In genomic region chr9:131045300-131046092, GRCh38 we compare ENCODE assay signal across 12 cellular contexts. TPM values are rescaled to one million over a fixed set of nuclear protein-coding genes. Genes with fewer than 3 reads are reported as not detected.
A peak's percentile ranks its signal among the peaks of the same experiment; 100 is the strongest.
DNase-seq lines count a peak whose midpoint lies in the region; ATAC-seq and TF ChIP-seq lines count a peak whose summit lies in the region.
"Had no signal": no experiment of that assay in that cellular context is flagged by ENCODE, and none has a peak within 500 bp of the region (broad histone marks: within the 10 kb centered on the region; RNA-seq: fewer than 3 reads in every experiment).

No MANE protein-coding gene starts in this region.

- DNase-seq in HFFc6 (peak; percentile 15), amniotic epithelial cell (ENCODE audit: low read depth) (peak; percentile 17), SKM-1 (lab: John Stamatoyannopoulos, UW; ENCODE audit: unreplicated experiment) (no peak), iPS-NIHi11 (ENCODE audit: low spot score) (no peak)
- peak; percentile 14 to 31 for DNase-seq in activated CD4-positive, alpha-beta T cell treated with anti-CD3 and anti-CD28 coated beads for 4 hours
- peak in 2 of 3 experiments; percentile 9 to 49 for DNase-seq in stimulated activated CD4-positive, alpha-beta T cell treated with anti-CD3 and anti-CD28 coated beads, TNF-alpha, amount 100 ng/mL, for 24 hours (ENCODE audit: low read depth in 3 of 3)
- DNase-seq: esophagus squamous epithelium; NCI-H146; NK-92 treated with Interleukin-12 subunit alpha and Interleukin-12 subunit beta, amount 100 ng/mL, for 24 hours; right lobe of liver had no signal

- ATAC-seq in HG03432 (IDR thresholded peaks at IDR 0.05; ENCODE audit: unreplicated experiment), result no peak
- ATAC-seq in GM21447 (IDR thresholded peaks at IDR 0.05; ENCODE audit: unreplicated experiment), result no peak
- ATAC-seq: right lobe of liver had no signal

- no peak for TF ChIP-seq CTCF in HFFc6 (IDR thresholded peaks at IDR 0.05)

- no peaks in the 10 kb centered on the region for H3K9me3 Mint-ChIP-seq in HFFc6

- peaks cover 15% of the 10 kb centered on the region for H3K27me3 Mint-ChIP-seq in HFFc6 (ENCODE audit: insufficient read depth)

- no peaks in the 10 kb centered on the region for H3K36me3 Mint-ChIP-seq in HFFc6 (ENCODE audit: low read depth)

- no peaks in the 10 kb centered on the region for H3K4me1 Mint-ChIP-seq in HFFc6 (ENCODE audit: low read depth)

- no peak overlapping the region for H3K27ac Mint-ChIP-seq in HFFc6

- no peak overlapping the region for H3K4me3 Mint-ChIP-seq in HFFc6

RNA-seq across cellular contexts. Expression of gene LAMC3, which starts 36.5 kb away (rescaled TPM):
- not detected for total RNA-seq in HFFc6 (2021; fragmentation: NEBNext Ultra II Directional; extraction: Animal tissue kit (Norgen Biotek cat#: 25700))

RNA-seq across cellular contexts. Expression of gene AIF1L, which starts 50.8 kb away (rescaled TPM):
- total RNA-seq in HFFc6 (2021; fragmentation: NEBNext Ultra II Directional; extraction: Animal tissue kit (Norgen Biotek cat#: 25700)), result under 1 TPM; 0.05 to 0.37 (median 0.21) TPM

Comparison
In these comparisons a context has a peak if more than half of its experiments do, and no peak if none do; other contexts are left out.
1. DNase-seq: peak in HFFc6 (single experiment), activated CD4-positive, alpha-beta T cell treated with anti-CD3 and anti-CD28 coated beads for 4 hours (2 of 2), amniotic epithelial cell (single experiment) and stimulated activated CD4-positive, alpha-beta T cell treated with anti-CD3 and anti-CD28 coated beads, TNF-alpha, amount 100 ng/mL, for 24 hours (2 of 3); none in SKM-1 (single experiment) and iPS-NIHi11 (single experiment).